Comparison of ENCODE assay signal across 18 cellular contexts in genomic region chr11:12812849-12813248, GRCh38.
DNase-seq lines count a peak whose midpoint lies in the region; FAIRE-seq and TF ChIP-seq lines count a peak whose summit lies in the region.
"Had no signal": no experiment of that assay in that cellular context is flagged by ENCODE, and none has a peak within 500 bp of the region (broad histone marks: within the 10 kb centered on the region; RNA-seq: fewer than 3 reads in every experiment).

No MANE protein-coding gene starts in this region.

- no peak overlapping the region for H2BK15ac ChIP-seq in mesenchymal stem cell (ENCODE audit: low read depth, poor library complexity, severe bottlenecking)

- H3K27me3 ChIP-seq in endodermal cell (ENCODE audit: control insufficient read depth, insufficient read depth, low read length, poor library complexity, severe bottlenecking) = no peaks in the 10 kb centered on the region
- H3K27me3 ChIP-seq in mesenchymal stem cell (ENCODE audit: control insufficient read depth in 1 of 2, insufficient read depth in 1 of 2, low read length in 2 of 2) = no peaks in the 10 kb centered on the region
- no peaks in the 10 kb centered on the region for H3K27me3 ChIP-seq in transverse colon
- H3K27me3 ChIP-seq: dorsolateral prefrontal cortex, right lobe of liver had no signal

- peak overlapping the region; percentile 2 for H3K27ac Mint-ChIP-seq in endodermal cell
- no peak overlapping the region for H3K27ac Mint-ChIP-seq in activated T-cell treated with anti-CD3 and anti-CD28 coated beads, Interleukin-2, amount 50 U/mL, for 24 hours
- H3K27ac Mint-ChIP-seq: activated CD4-positive, alpha-beta memory T cell treated with anti-CD3 and anti-CD28 coated beads for 36 hours; activated T-helper 2 cell treated with anti-CD3 and anti-CD28 coated beads, Interferon-gamma antibody, Interleukin-2, Interleukin-4, amounts not matched to agents 10 μg/mL and 5 μg/mL and 100 μg/mL, durations not matched to agents 14 hours and 24 hours and 36 hours; CD4-positive, CD25-positive, alpha-beta regulatory T cell; stimulated activated memory B cell treated with anti-CD40 and anti-IgM and Interleukin-4, amounts not matched to agents 10 μg/mL and 1 μg/mL and 100 μg/mL, for 72 hours had no signal

- H3K4ac ChIP-seq in mesenchymal stem cell (ENCODE audit: low read depth in 1 of 2, low read length in 2 of 2) = peak overlapping the region in 1 of 2 experiments; percentile 10

- H2BK120ac ChIP-seq in mesenchymal stem cell (ENCODE audit: low read depth, low read length) = no peak overlapping the region

- no peak overlapping the region for H4K91ac ChIP-seq in mesenchymal stem cell (ENCODE audit: low read length)

- no peak overlapping the region for H3K4me2 ChIP-seq in mesenchymal stem cell (ENCODE audit: low read length, poor library complexity, severe bottlenecking)

- no peak overlapping the region for H3K27ac ChIP-seq in endodermal cell (ENCODE audit: low read depth, low read length)
- H3K27ac ChIP-seq in mesenchymal stem cell (ENCODE audit: low read length, poor library complexity, severe bottlenecking) = peak overlapping the region; percentile 7
- H3K27ac ChIP-seq in transverse colon = peak overlapping the region; percentile 39 to 83 (median 76)
- H3K27ac ChIP-seq: dorsolateral prefrontal cortex, right lobe of liver had no signal

- no peaks in the 10 kb centered on the region for H3K9me3 Mint-ChIP-seq in endodermal cell
- H3K9me3 Mint-ChIP-seq in activated T-cell treated with anti-CD3 and anti-CD28 coated beads, Interleukin-2, amount 50 U/mL, for 24 hours = no peaks in the 10 kb centered on the region
- H3K9me3 Mint-ChIP-seq: activated CD4-positive, alpha-beta memory T cell treated with anti-CD3 and anti-CD28 coated beads for 36 hours; activated T-helper 2 cell treated with anti-CD3 and anti-CD28 coated beads, Interferon-gamma antibody, Interleukin-2, Interleukin-4, amounts not matched to agents 10 μg/mL and 5 μg/mL and 100 μg/mL, durations not matched to agents 14 hours and 24 hours and 36 hours; CD4-positive, CD25-positive, alpha-beta regulatory T cell; stimulated activated memory B cell treated with anti-CD40 and anti-IgM and Interleukin-4, amounts not matched to agents 10 μg/mL and 1 μg/mL and 100 μg/mL, for 72 hours had no signal

- H3K4me3 ChIP-seq in endodermal cell (ENCODE audit: low read length) (no peak overlapping the region), mesenchymal stem cell (ENCODE audit: insufficient read depth in 1 of 2, low read depth in 1 of 2, low read length in 2 of 2) (no peak overlapping the region), transverse colon (no peak overlapping the region)
- H3K4me3 ChIP-seq: dorsolateral prefrontal cortex, right lobe of liver had no signal

- intact Hi-C loops in transverse colon (cut with DNase I; ENCODE audit: low total_unique reads) (loop anchor here (10.0 kb wide), 2 partner anchors 72 to 138 kb away; partner anchors contain the start of gene TEAD1), head of caudate nucleus (cut with DNase I) (loop anchor here (10.0 kb wide), 1 partner anchor 128 kb away; no protein-coding TSS in a partner anchor)

- no peak overlapping the region for H3K4me3 Mint-ChIP-seq in endodermal cell
- no peak overlapping the region for H3K4me3 Mint-ChIP-seq in activated T-cell treated with anti-CD3 and anti-CD28 coated beads, Interleukin-2, amount 50 U/mL, for 24 hours
- H3K4me3 Mint-ChIP-seq: activated CD4-positive, alpha-beta memory T cell treated with anti-CD3 and anti-CD28 coated beads for 36 hours; CD4-positive, CD25-positive, alpha-beta regulatory T cell; stimulated activated memory B cell treated with anti-CD40 and anti-IgM and Interleukin-4, amounts not matched to agents 10 μg/mL and 1 μg/mL and 100 μg/mL, for 72 hours had no signal

- WGBS in endodermal cell (ENCODE audit: insufficient coverage in 1 of 2, insufficient read length in 1 of 2), 2 experiments = 93 to 100% methylated on average over 1 to 4 of the region's 4 CpGs
- WGBS in mesenchymal stem cell = 28% methylated on average over 4 of the region's 4 CpGs
- WGBS in transverse colon (ENCODE audit: low coverage in 1 of 2), 2 donors = 71 to 92% methylated on average over 2 to 4 of the region's 4 CpGs

- H3K14ac ChIP-seq in mesenchymal stem cell (ENCODE audit: low read length in 2 of 2) = no peak overlapping the region

- DNase-seq in RCC 7860 (ENCODE audit: low spot score) = peak; percentile 50
- no peak for DNase-seq in endodermal cell
- DNase-seq in mesenchymal stem cell = no peak
- no peak for DNase-seq in transverse colon
- no peak for DNase-seq in activated T-cell treated with anti-CD3 and anti-CD28 coated beads, Interleukin-2, amount 50 U/mL, for 24 hours
- no peak for DNase-seq in GM10266 (ENCODE audit: extremely low spot score)
- no peak for DNase-seq in head of caudate nucleus
- DNase-seq in stimulated activated CD4-positive, alpha-beta T cell treated with anti-CD3 and anti-CD28 coated beads, Interleukin-15, amount 100 ng/mL, for 24 hours = no peak
- DNase-seq: activated CD4-positive, alpha-beta memory T cell treated with anti-CD3 and anti-CD28 coated beads for 36 hours; CD4-positive, CD25-positive, alpha-beta regulatory T cell; dorsolateral prefrontal cortex; EL; NCI-H1436 treated with DMSO at 0.1 percent for 48 hours; NCI-H526 treated with DMSO at 0.1 percent for 48 hours; right lobe of liver; T1000 had no signal

- H4K8ac ChIP-seq in mesenchymal stem cell (ENCODE audit: low read length) = peak overlapping the region; percentile 59

- no peak for FAIRE-seq in RCC 7860 (lab: Jason Lieb, UNC)

- TF ChIP-seq EP300 in transverse colon (IDR thresholded peaks at IDR 0.05; ENCODE audit: low read depth) = no peak

- H2AK5ac ChIP-seq in mesenchymal stem cell (ENCODE audit: low read length, severe bottlenecking) = no peak overlapping the region

- peak overlapping the region; percentile 1 to 64 for H2BK12ac ChIP-seq in mesenchymal stem cell (ENCODE audit: low read length in 2 of 2)

- H3K4me1 Mint-ChIP-seq in endodermal cell = peaks cover 28% of the 10 kb centered on the region
- H3K4me1 Mint-ChIP-seq in activated T-cell treated with anti-CD3 and anti-CD28 coated beads, Interleukin-2, amount 50 U/mL, for 24 hours (ENCODE audit: low read depth) = peaks cover 4% of the 10 kb centered on the region
- H3K4me1 Mint-ChIP-seq: stimulated activated memory B cell treated with anti-CD40 and anti-IgM and Interleukin-4, amounts not matched to agents 10 μg/mL and 1 μg/mL and 100 μg/mL, for 72 hours had no signal

- H3K9me3 ChIP-seq in endodermal cell (ENCODE audit: control insufficient read depth, low read length) = no peaks in the 10 kb centered on the region
- no peaks in the 10 kb centered on the region for H3K9me3 ChIP-seq in mesenchymal stem cell (ENCODE audit: control insufficient read depth, low read length)
- H3K9me3 ChIP-seq in transverse colon = no peaks in the 10 kb centered on the region
- H3K9me3 ChIP-seq: right lobe of liver had no signal

- in situ Hi-C loops in transverse colon (cut with MboI; ENCODE audit: low pct_ligation_motif_present in 1 of 4, low pct_unique_long_range_greater_than_20kb in 1 of 4, low sequenced_read_pairs in 3 of 4) = no loop called here

- TF ChIP-seq CTCF in endodermal cell (conservative IDR thresholded peaks at IDR 0.05) (no peak), transverse colon (IDR thresholded peaks at IDR 0.05) (no peak), GM10266 (IDR thresholded peaks at IDR 0.05; ENCODE audit: control insufficient read depth, insufficient read depth, low read depth, missing control alignments) (no peak)

- no peak for TF ChIP-seq POLR2A in transverse colon (IDR thresholded peaks at IDR 0.05)

- H3K9ac ChIP-seq in endodermal cell (ENCODE audit: extremely low read depth, low read length, poor library complexity, severe bottlenecking) (no peak overlapping the region), mesenchymal stem cell (ENCODE audit: low read length) (no peak overlapping the region)

- H3K79me1 ChIP-seq in mesenchymal stem cell (replicated peaks; ENCODE audit: low read length, poor library complexity, severe bottlenecking) = peaks cover 27% of the 10 kb centered on the region

- H2BK5ac ChIP-seq in mesenchymal stem cell (ENCODE audit: low read depth, low read length, poor library complexity, severe bottlenecking) = no peak overlapping the region

- H3K36me3 ChIP-seq in endodermal cell (ENCODE audit: control insufficient read depth, insufficient read depth, low read length) = peaks cover 17% of the 10 kb centered on the region
- peaks cover 0 to 9% of the 10 kb centered on the region in 2 experiments for H3K36me3 ChIP-seq in mesenchymal stem cell (ENCODE audit: control insufficient read depth in 1 of 2, insufficient read depth in 2 of 2, low read depth in 1 of 2, low read length in 2 of 2)
- H3K36me3 ChIP-seq in transverse colon = no peaks in the 10 kb centered on the region
- H3K36me3 ChIP-seq: right lobe of liver had no signal

- no peaks in the 10 kb centered on the region for H3K36me3 Mint-ChIP-seq in endodermal cell (ENCODE audit: low read depth)
- no peaks in the 10 kb centered on the region for H3K36me3 Mint-ChIP-seq in activated T-cell treated with anti-CD3 and anti-CD28 coated beads, Interleukin-2, amount 50 U/mL, for 24 hours (ENCODE audit: low read depth)
- H3K36me3 Mint-ChIP-seq: activated CD4-positive, alpha-beta memory T cell treated with anti-CD3 and anti-CD28 coated beads for 36 hours; CD4-positive, CD25-positive, alpha-beta regulatory T cell; stimulated activated memory B cell treated with anti-CD40 and anti-IgM and Interleukin-4, amounts not matched to agents 10 μg/mL and 1 μg/mL and 100 μg/mL, for 72 hours had no signal

- no peaks in the 10 kb centered on the region for H3K4me1 ChIP-seq in endodermal cell (ENCODE audit: control insufficient read depth, insufficient read depth, low read length)
- peaks cover 41% of the 10 kb centered on the region for H3K4me1 ChIP-seq in mesenchymal stem cell (ENCODE audit: control insufficient read depth, insufficient read depth, low read depth, low read length)
- peaks cover 14 to 48% (median 26%) of the 10 kb centered on the region in 4 donors for H3K4me1 ChIP-seq in transverse colon

- H3K23ac ChIP-seq in mesenchymal stem cell (ENCODE audit: low read length in 2 of 2) = no peak overlapping the region

- peak overlapping the region in 1 of 2 experiments; percentile 59 for H3K18ac ChIP-seq in mesenchymal stem cell (ENCODE audit: low read depth in 1 of 2, low read length in 2 of 2)

- H3K27me3 Mint-ChIP-seq in endodermal cell (ENCODE audit: insufficient read depth) = no peaks in the 10 kb centered on the region
- H3K27me3 Mint-ChIP-seq in activated T-cell treated with anti-CD3 and anti-CD28 coated beads, Interleukin-2, amount 50 U/mL, for 24 hours = peaks cover 58% of the 10 kb centered on the region

- no peak overlapping the region for H2AFZ ChIP-seq in mesenchymal stem cell (ENCODE audit: low read depth, low read length)
